Comparison of ENCODE assay signal across 18 cellular contexts in the genomic region with DNA sequence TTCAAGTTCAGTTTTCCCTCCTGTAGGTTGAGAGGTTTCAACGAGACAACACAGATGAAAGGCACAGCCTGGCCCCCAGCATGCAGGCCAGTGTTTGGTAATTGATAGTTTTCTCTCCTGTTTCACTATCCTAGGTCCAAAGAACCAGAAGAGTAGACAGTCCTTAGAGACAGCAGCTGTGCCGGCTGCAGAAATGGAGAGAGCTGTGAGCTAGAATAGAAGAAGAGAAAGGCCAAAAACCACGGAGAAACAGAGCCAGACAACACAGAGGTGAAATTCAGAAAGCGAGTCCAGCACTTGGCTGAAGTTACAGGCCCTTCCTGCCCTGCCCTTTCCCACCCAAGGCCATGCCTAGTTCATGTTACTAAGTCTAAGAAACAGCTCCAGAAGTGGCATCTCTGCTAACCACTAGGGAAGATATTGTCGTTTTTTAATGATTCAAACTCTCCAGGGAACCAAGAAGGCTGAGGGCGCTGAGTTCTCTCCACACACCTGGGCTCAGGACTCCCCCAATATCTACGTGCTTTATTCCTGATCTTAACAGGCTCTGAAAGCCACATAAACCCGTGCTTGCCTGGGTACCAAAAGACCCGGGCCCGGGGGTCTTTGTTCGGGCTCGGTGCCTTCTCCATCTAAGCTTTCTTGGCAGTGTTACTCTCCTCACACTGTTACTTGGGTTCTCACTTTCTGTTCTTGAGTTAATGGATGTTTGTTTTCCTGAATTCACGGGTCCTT. TPM values are rescaled to one million over a fixed set of nuclear protein-coding genes. Genes with fewer than 3 reads are reported as not detected.
"Had no signal": no experiment of that assay in that cellular context is flagged by ENCODE, and none has a peak within 500 bp of the region (broad histone marks: within the 10 kb centered on the region; RNA-seq: fewer than 3 reads in every experiment).

No MANE protein-coding gene starts in this region.

- H3K27ac Mint-ChIP-seq: activated CD4-positive, alpha-beta memory T cell treated with anti-CD3 and anti-CD28 coated beads, Interleukin-2, amount 10 ng/mL, durations not matched to agents 7 days and 5 days; activated CD4-positive, alpha-beta T cell treated with anti-CD3 and anti-CD28 coated beads for 36 hours; naive thymus-derived CD4-positive, alpha-beta T cell had no signal

- H3K36me3 ChIP-seq: adrenal gland, cardiac muscle cell, left ventricle myocardium inferior, stomach, thoracic aorta, WERI-Rb-1 had no signal

- H3K9me3 Mint-ChIP-seq: activated CD4-positive, alpha-beta memory T cell treated with anti-CD3 and anti-CD28 coated beads, Interleukin-2, amount 10 ng/mL, durations not matched to agents 7 days and 5 days; activated naive CD4-positive, alpha-beta T cell treated with anti-CD3 and anti-CD28 coated beads, Interleukin-2, amount 50 U/mL, for 24 hours; naive thymus-derived CD4-positive, alpha-beta T cell had no signal

- H3K9me3 ChIP-seq: adrenal gland, left ventricle myocardium inferior, mucosa of descending colon, stomach, thoracic aorta had no signal

- FAIRE-seq: endometrium, kidney had no signal

- H3K4me3 ChIP-seq: adrenal gland, cardiac muscle cell, dorsolateral prefrontal cortex, left ventricle myocardium inferior, mucosa of descending colon, stomach, thoracic aorta had no signal

- H3K27ac ChIP-seq: adrenal gland, cardiac muscle cell, left ventricle myocardium inferior, stomach, thoracic aorta, WERI-Rb-1 had no signal

- H3K4me3 Mint-ChIP-seq: activated CD4-positive, alpha-beta memory T cell treated with anti-CD3 and anti-CD28 coated beads, Interleukin-2, amount 10 ng/mL, durations not matched to agents 7 days and 5 days; activated CD4-positive, alpha-beta T cell treated with anti-CD3 and anti-CD28 coated beads for 36 hours; activated naive CD4-positive, alpha-beta T cell treated with anti-CD3 and anti-CD28 coated beads, Interleukin-2, amount 50 U/mL, for 24 hours; naive thymus-derived CD4-positive, alpha-beta T cell had no signal

- H3K36me3 Mint-ChIP-seq: activated naive CD4-positive, alpha-beta T cell treated with anti-CD3 and anti-CD28 coated beads, Interleukin-2, amount 50 U/mL, for 24 hours had no signal

RNA-seq across cellular contexts. Expression of gene RBPJL, which starts 16.5 kb away (rescaled TPM):
- total RNA-seq: activated CD4-positive, alpha-beta memory T cell treated with anti-CD3 and anti-CD28 coated beads, Interleukin-2, amount 10 ng/mL, durations not matched to agents 7 days and 5 days; activated CD4-positive, alpha-beta T cell treated with anti-CD3 and anti-CD28 coated beads for 36 hours; adrenal gland; cardiac muscle cell; esophagus mucosa; kidney; left ventricle myocardium inferior; mucosa of descending colon; naive thymus-derived CD4-positive, alpha-beta T cell; posterior vena cava; right cardiac atrium; thoracic aorta; ureter had no signal
- polyA plus RNA-seq: cardiac muscle cell; naive thymus-derived CD4-positive, alpha-beta T cell; right cardiac atrium had no signal

RNA-seq across cellular contexts. Expression of gene MATN4, which starts 18.0 kb away (rescaled TPM):
- total RNA-seq: cardiac muscle cell, left ventricle myocardium inferior, ureter had no signal
- polyA plus RNA-seq: cardiac muscle cell; naive thymus-derived CD4-positive, alpha-beta T cell had no signal

RNA-seq across cellular contexts. Expression of gene SLPI, which starts 35.7 kb away (rescaled TPM):
- total RNA-seq: activated CD4-positive, alpha-beta T cell treated with anti-CD3 and anti-CD28 coated beads for 36 hours; cardiac muscle cell had no signal
- polyA plus RNA-seq: naive thymus-derived CD4-positive, alpha-beta T cell had no signal
